Comparison of ENCODE assay signal across 10 cellular contexts in genomic region chr14:100617715-100618693, GRCh38. TPM values are rescaled to one million over a fixed set of nuclear protein-coding genes. Genes with fewer than 3 reads are reported as not detected.
A peak's percentile ranks its signal among the peaks of the same experiment; 100 is the strongest.
DNase-seq lines count a peak whose midpoint lies in the region; ATAC-seq, FAIRE-seq and TF ChIP-seq lines count a peak whose summit lies in the region.
"Had no signal": no experiment of that assay in that cellular context is flagged by ENCODE, and none has a peak within 500 bp of the region (broad histone marks: within the 10 kb centered on the region; RNA-seq: fewer than 3 reads in every experiment).

No MANE protein-coding gene starts in this region.

- TF ChIP-seq EP300 in K562 (IDR thresholded peaks at IDR 0.05; ENCODE audit: low read length), result no peak

- intact Hi-C loops in K562 (cut with micrococcal nuclease), result no loop called here
- intact Hi-C loops in tibial artery (cut with DNase I; ENCODE audit: low total_unique reads), result no loop called here

- FAIRE-seq in K562 (lab: Jason Lieb, UNC), result no peak

- H3K9ac ChIP-seq in K562 (ENCODE audit: insufficient read depth in 1 of 2, low read depth in 2 of 2, low read length in 2 of 2), result no peak overlapping the region
- H3K9ac ChIP-seq: parathyroid adenoma had no signal

- BruUV-seq in K562 (replicated peaks; lab: Mats Ljungman, UMichigan), result no TSS peak

- H3K27ac ChIP-seq in K562 (ENCODE audit: extremely low read depth, low read depth, low read length), result no peak overlapping the region
- no peak overlapping the region for H3K27ac ChIP-seq in tibial artery
- H3K27ac ChIP-seq: parathyroid adenoma had no signal

- H3K27me3 ChIP-seq in K562 (ENCODE audit: control insufficient read depth in 2 of 2, insufficient read depth in 2 of 2, low read length in 2 of 2) (peaks cover 0 to 10% of the 10 kb centered on the region in 2 experiments; a peak in 2 of 5 replicates), tibial artery (peaks cover 0 to 67% of the 10 kb centered on the region in 2 donors)

- H3K4me3 ChIP-seq in K562, result no peak overlapping the region
- H3K4me3 ChIP-seq in tibial artery, result no peak overlapping the region

- in situ Hi-C loops in K562 (cut with MboI), result no loop called here

- H2AFZ ChIP-seq in K562 (ENCODE audit: low read depth, low read length), result peak overlapping the region; percentile 72
- H2AFZ ChIP-seq: parathyroid adenoma had no signal

- no peak for TF ChIP-seq RAD21 in K562 (CRISPR knock-in tag; conservative IDR thresholded peaks at IDR 0.05 in 1 of 2, IDR thresholded peaks at IDR 0.05 in 1 of 2)

- TF ChIP-seq CTCF in K562 (IDR thresholded peaks at IDR 0.05 in 2 of 3, conservative IDR thresholded peaks at IDR 0.05 in 1 of 3; ENCODE audit: insufficient read depth in 2 of 3, low read depth in 1 of 3, low read length in 3 of 3), result no peak
- TF ChIP-seq CTCF in tibial artery (IDR thresholded peaks at IDR 0.05), result no peak

- peak; percentile 54 for DNase-seq in activated effector memory CD4-positive, alpha-beta T cell treated with anti-CD3 and anti-CD28 coated beads, Interleukin-2, amount 50 U/mL, for 16 hours
- DNase-seq in activated effector memory CD4-positive, alpha-beta T cell treated with Interleukin-2 at 50 U/mL for 16 hours, result no peak
- DNase-seq in K562 (ENCODE audit: extremely low read depth in 1 of 4, low spot score in 3 of 4) (no peak), left lobe of liver (ENCODE audit: low spot score) (peak; percentile 21), tibial artery (peak; percentile 47 to 64), HK-2 (ENCODE audit: unreplicated experiment) (no peak), NCI-H510A treated with DMSO at 0.1 percent for 48 hours (lab: John Stamatoyannopoulos, UW) (no peak)
- DNase-seq: foreskin fibroblast had no signal

- no peak for TF ChIP-seq POLR2A in K562 (conservative IDR thresholded peaks at IDR 0.05)

- ATAC-seq in K562 (no peak), left lobe of liver (peak; percentile 39), HG02588 (IDR thresholded peaks at IDR 0.05; ENCODE audit: unreplicated experiment) (no peak)

- POLR2A ChIA-PET in K562 (lab: Yijun Ruan, JAX), result no interaction called here

- no peaks in the 10 kb centered on the region for H3K9me3 ChIP-seq in K562 (replicated peaks; ENCODE audit: control insufficient read depth, insufficient read depth, low read depth, low read length)
- no peaks in the 10 kb centered on the region for H3K9me3 ChIP-seq in tibial artery

- H3K4me1 ChIP-seq in K562 (replicated peaks in 1 of 2; ENCODE audit: control insufficient read depth in 2 of 2, insufficient read depth in 2 of 2, low read length in 2 of 2), result peaks cover 18% of the 10 kb centered on the region in 2 experiments; a peak in 4 of 5 replicates
- peaks cover 0 to 12% (median 5%) of the 10 kb centered on the region in 4 donors for H3K4me1 ChIP-seq in tibial artery
- H3K4me1 ChIP-seq: parathyroid adenoma had no signal

- no peak overlapping the region for H3K4me2 ChIP-seq in K562 (ENCODE audit: insufficient read depth, low read length)

- 26% methylated on average over 14 of the region's 24 CpGs for WGBS in K562 (ENCODE audit: insufficient coverage, low coverage, missing lambda C conversion rate)

- H3K9me1 ChIP-seq in K562 (ENCODE audit: control insufficient read depth, insufficient read depth, low read length), result no peaks in the 10 kb centered on the region

- CTCF ChIA-PET in K562 (lab: Yijun Ruan, JAX; ENCODE audit: low intra/inter-chr PET ratio), result no interaction called here

- 0 out of 2 replicates have a peak, but pooled peaks cover 3% of the 10 kb centered on the region for H4K20me1 ChIP-seq in K562 (replicated peaks; ENCODE audit: control insufficient read depth, insufficient read depth, low read length)

- no peaks in the 10 kb centered on the region for H3K79me2 ChIP-seq in K562 (ENCODE audit: control insufficient read depth, insufficient read depth, low read length)
- H3K79me2 ChIP-seq: parathyroid adenoma had no signal

- no peaks in the 10 kb centered on the region for H3K36me3 ChIP-seq in K562 (ENCODE audit: control insufficient read depth, insufficient read depth, low read length)
- no peaks in the 10 kb centered on the region for H3K36me3 ChIP-seq in tibial artery

TF ChIP-seq in K562, 482 proteins besides CTCF, POLR2A, EP300 and RAD21:
- TF ChIP-seq EGR1 (conservative IDR thresholded peaks at IDR 0.05) (0 out of 2 replicates have a peak, but pooled peaks have one; percentile 21), U2AF2 (optimal IDR thresholded peaks at IDR 0.05; ENCODE audit: low read depth, low read length) (no peak), ZNF445 (CRISPR knock-in tag; IDR thresholded peaks at IDR 0.05; ENCODE audit: low read depth) (no peak), TFE3 (CRISPR knock-in tag; IDR thresholded peaks at IDR 0.05) (no peak), ELF1 (tag; IDR thresholded peaks at IDR 0.05) (peak; percentile 4; the same call in 1 of the 2 replicates)

RNA-seq across cellular contexts. Expression of gene BEGAIN, which starts 30.8 kb away (rescaled TPM):
- total RNA-seq in K562 (2011; cell fraction: chromatin; rRNA removed; ENCODE audit: low replicate concordance), result 1.2 and 3.3 TPM in 2 replicates
- 0.53 and 2.2 TPM in 2 replicates for total RNA-seq in K562 (2011; cell fraction: nucleolus; rRNA removed)
- total RNA-seq in K562 (2011; cell fraction: nucleoplasm; rRNA removed), result 0.31 and 0.95 TPM in 2 replicates
- 0.20 and 0.68 TPM in 2 replicates for total RNA-seq in K562 (2014; rRNA removed)
- total RNA-seq in K562 (2014; rRNA removed; fragmentation: Illumina TruSeq; extraction: Trizol), result 0.10 TPM in 1 of 2 replicates, not detected in the other
- total RNA-seq in K562 (2015; rRNA removed; fragmentation: Illumina TruSeq; extraction: Trizol), result 0.11 and 0.40 TPM in 2 replicates
- 0.55 and 1.1 TPM in 2 replicates for total RNA-seq in K562 (2021)
- 0.54 and 1.4 TPM in 2 replicates for polyA plus RNA-seq in K562 (2011; rRNA removed)
- polyA plus RNA-seq in K562 (2011; cell fraction: cytosol; rRNA removed), result 1.5 TPM in 2 replicates
- 5.2 and 5.3 TPM in 2 replicates for polyA plus RNA-seq in K562 (2011; cell fraction: nucleus; rRNA removed)
- 0.25 and 0.51 TPM in 2 replicates for polyA plus RNA-seq in K562 (2012)
- polyA plus RNA-seq in K562 (2014; fragmentation: Illumina TruSeq; extraction: Trizol), result 0.07 and 0.50 TPM in 2 replicates
- polyA plus RNA-seq in K562 (2014; fragmentation: Nextera tagmentation; extraction: Ambion mirVana), result not detected
- polyA plus RNA-seq in K562 (2014; rRNA removed), result 0.62 and 1.7 TPM in 2 replicates
- polyA minus RNA-seq in K562 (2011; rRNA and poly(A)+ RNA removed), result 0.45 and 1.1 TPM in 2 replicates
- polyA minus RNA-seq in K562 (2011; cell fraction: cytosol; rRNA and poly(A)+ RNA removed), result 0.86 and 2.7 TPM in 2 replicates
- polyA minus RNA-seq in K562 (2011; cell fraction: nucleus; rRNA and poly(A)+ RNA removed), result 0.81 and 1.3 TPM in 2 replicates
- total RNA-seq in left lobe of liver, result 0.70 TPM

Comparison
In these comparisons a context has a peak if more than half of its experiments do, and no peak if none do; other contexts are left out.
1. DNase-seq: peak in activated effector memory CD4-positive, alpha-beta T cell treated with anti-CD3 and anti-CD28 coated beads, Interleukin-2, amount 50 U/mL, for 16 hours (single experiment), left lobe of liver (single experiment) and tibial artery (2 of 2); none in activated effector memory CD4-positive, alpha-beta T cell treated with Interleukin-2 at 50 U/mL for 16 hours (single experiment), K562 (0 of 4), HK-2 (single experiment) and NCI-H510A treated with DMSO at 0.1 percent for 48 hours (single experiment).